ENCODE assay signal across 30 cellular contexts in genomic region chr6:44603044-44603686, GRCh38.
"Had no signal": no experiment of that assay in that cellular context is flagged by ENCODE, and none has a peak within 500 bp of the region (broad histone marks: within the 10 kb centered on the region; RNA-seq: fewer than 3 reads in every experiment).

No MANE protein-coding gene starts in this region.

- FAIRE-seq: colon, islet of Langerhans, pancreas had no signal

- ATAC-seq: esophagus mucosa; gastrocnemius medialis; mucosa of descending colon; natural killer cell treated with Interleukin-12 subunit alpha and Interleukin-12 subunit beta and Interleukin-15 and Interleukin-18, amount 100 ng/mL, for 72 hours; pancreas; sciatic nerve; stimulated activated naive CD8-positive, alpha-beta T cell treated with anti-CD3 and anti-CD28 coated beads, Interleukin-15, amount 100 ng/mL, for 72 hours; upper lobe of right lung had no signal

- H3K4me1 Mint-ChIP-seq: mesothelial cell of epicardium; naive B cell; stimulated activated naive CD8-positive, alpha-beta T cell treated with anti-CD3 and anti-CD28 coated beads, Interleukin-15, amount 100 ng/mL, for 72 hours had no signal

- H3K4me3 ChIP-seq: dorsolateral prefrontal cortex, gastrocnemius medialis, mucosa of descending colon, pancreas, smooth muscle cell, suprapubic skin, transverse colon, upper lobe of right lung, uterus had no signal

- H3K9me3 ChIP-seq: gastrocnemius medialis, mucosa of descending colon, pancreas, suprapubic skin, transverse colon, upper lobe of right lung, uterus had no signal

- H3K27ac Mint-ChIP-seq: mesothelial cell of epicardium; naive B cell; natural killer cell treated with Interleukin-12 subunit alpha and Interleukin-12 subunit beta and Interleukin-15 and Interleukin-18, amount 100 ng/mL, for 72 hours; stimulated activated naive CD8-positive, alpha-beta T cell treated with anti-CD3 and anti-CD28 coated beads, Interleukin-15, amount 100 ng/mL, for 72 hours had no signal

- H3K36me3 ChIP-seq: gastrocnemius medialis, pancreas, suprapubic skin, transverse colon, upper lobe of right lung, uterus had no signal

- H3K27me3 ChIP-seq: gastrocnemius medialis, pancreas, suprapubic skin, transverse colon, upper lobe of right lung, uterus had no signal

- H3K27me3 Mint-ChIP-seq: naive B cell; natural killer cell treated with Interleukin-12 subunit alpha and Interleukin-12 subunit beta and Interleukin-15 and Interleukin-18, amount 100 ng/mL, for 72 hours; stimulated activated naive CD8-positive, alpha-beta T cell treated with anti-CD3 and anti-CD28 coated beads, Interleukin-15, amount 100 ng/mL, for 72 hours had no signal

- H3K4me1 ChIP-seq: gastrocnemius medialis, pancreas, suprapubic skin, transverse colon, upper lobe of right lung, uterus had no signal

- H3K9me3 Mint-ChIP-seq: mesothelial cell of epicardium; naive B cell; natural killer cell treated with Interleukin-12 subunit alpha and Interleukin-12 subunit beta and Interleukin-15 and Interleukin-18, amount 100 ng/mL, for 72 hours; stimulated activated naive CD8-positive, alpha-beta T cell treated with anti-CD3 and anti-CD28 coated beads, Interleukin-15, amount 100 ng/mL, for 72 hours had no signal

- H3K4me2 ChIP-seq: smooth muscle cell had no signal

- H3K4me3 Mint-ChIP-seq: mesothelial cell of epicardium; naive B cell; natural killer cell treated with Interleukin-12 subunit alpha and Interleukin-12 subunit beta and Interleukin-15 and Interleukin-18, amount 100 ng/mL, for 72 hours; stimulated activated naive CD8-positive, alpha-beta T cell treated with anti-CD3 and anti-CD28 coated beads, Interleukin-15, amount 100 ng/mL, for 72 hours had no signal

- H3K27ac ChIP-seq: dorsolateral prefrontal cortex, epithelial cell of prostate, gastrocnemius medialis, pancreas, suprapubic skin, transverse colon, upper lobe of right lung, uterus had no signal

- H3K36me3 Mint-ChIP-seq: mesothelial cell of epicardium; naive B cell; natural killer cell treated with Interleukin-12 subunit alpha and Interleukin-12 subunit beta and Interleukin-15 and Interleukin-18, amount 100 ng/mL, for 72 hours had no signal

- DNase-seq: dorsolateral prefrontal cortex; effector CD4-positive, alpha-beta T cell; foreskin fibroblast; gastrocnemius medialis; hippocampal formation; left colon; mesenchymal stem cell; mucosa of descending colon; naive B cell; occipital lobe; pancreas; retina; stimulated activated CD4-positive, alpha-beta T cell treated with anti-CD3 and anti-CD28 coated beads, Interleukin-12 subunit alpha, Interleukin-12 subunit beta, amount 100 ng/mL, for 4 hours; stimulated activated CD4-positive, alpha-beta T cell treated with anti-CD3 and anti-CD28 coated beads, Interleukin-1b, Interleukin-23, amount 100 ng/mL, for 48 hours; stimulated activated CD4-positive, alpha-beta T cell treated with anti-CD3 and anti-CD28 coated beads, Interleukin-4, amount 100 ng/mL, for 1 hour; stimulated activated CD8-positive, alpha-beta memory T cell treated with anti-CD3 and anti-CD28 coated beads, Interleukin-4, amount 100 ng/mL, for 48 hours; stimulated activated naive CD4-positive, alpha-beta T cell; stimulated activated naive CD8-positive, alpha-beta T cell treated with anti-CD3 and anti-CD28 coated beads, Interleukin-15, amount 100 ng/mL, for 72 hours; transverse colon; upper lobe of right lung; uterus had no signal
